ENCODE assay signal across 33 cellular contexts in the genomic region with DNA sequence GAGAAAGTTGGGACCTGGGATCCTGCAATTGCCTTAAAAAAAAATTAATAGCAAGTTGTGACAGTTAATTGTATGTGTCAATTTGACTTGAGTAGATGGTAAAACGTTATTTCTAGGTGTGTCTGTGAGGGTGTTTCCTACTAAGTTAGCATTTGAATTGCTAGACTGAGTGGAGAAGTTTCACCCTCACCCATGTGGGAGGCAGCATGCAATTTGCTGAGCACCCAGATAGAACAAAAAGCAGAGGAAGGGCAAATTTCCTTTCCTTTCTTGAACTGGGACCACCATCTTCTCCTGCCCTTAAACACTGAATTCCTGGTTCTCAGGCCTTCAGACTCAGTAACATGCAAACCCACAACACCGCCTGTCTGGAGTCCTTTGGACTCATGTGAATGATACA.
"Had no signal": no experiment of that assay in that cellular context is flagged by ENCODE, and none has a peak within 500 bp of the region (broad histone marks: within the 10 kb centered on the region; RNA-seq: fewer than 3 reads in every experiment).

No MANE protein-coding gene starts in this region.

- DNase-seq: Karpas-422, Kasumi-1, MG63, MM.1S, MV-4-11, NCI-H1048, NCI-H1092, NCI-H1092 treated with DMSO at 0.1 percent for 48 hours, NCI-H1105, NCI-H1105 treated with DMSO at 0.1 percent for 48 hours, NCI-H1417, NCI-H1417 treated with DMSO at 0.1 percent for 48 hours, NCI-H1436, NCI-H1436 treated with DMSO at 0.1 percent for 48 hours, NCI-H146, NCI-H1694, NCI-H1694 treated with DMSO at 0.1 percent for 48 hours, NCI-H187, NCI-H187 treated with DMSO at 0.1 percent for 48 hours, NCI-H1930, NCI-H2029, NCI-H2029 treated with DMSO at 0.1 percent for 48 hours, NCI-H2081, NCI-H2081 treated with DMSO at 0.1 percent for 48 hours, NCI-H2107, NCI-H2171, NCI-H2171 treated with DMSO at 0.1 percent for 48 hours, NCI-H2227 treated with DMSO at 0.1 percent for 48 hours, NCI-H226, NCI-H345, NCI-H446, NCI-H446 treated with DMSO at 0.1 percent for 48 hours, NCI-H510A had no signal
